ENCODE assay signal across 1 cellular context in the genomic region with DNA sequence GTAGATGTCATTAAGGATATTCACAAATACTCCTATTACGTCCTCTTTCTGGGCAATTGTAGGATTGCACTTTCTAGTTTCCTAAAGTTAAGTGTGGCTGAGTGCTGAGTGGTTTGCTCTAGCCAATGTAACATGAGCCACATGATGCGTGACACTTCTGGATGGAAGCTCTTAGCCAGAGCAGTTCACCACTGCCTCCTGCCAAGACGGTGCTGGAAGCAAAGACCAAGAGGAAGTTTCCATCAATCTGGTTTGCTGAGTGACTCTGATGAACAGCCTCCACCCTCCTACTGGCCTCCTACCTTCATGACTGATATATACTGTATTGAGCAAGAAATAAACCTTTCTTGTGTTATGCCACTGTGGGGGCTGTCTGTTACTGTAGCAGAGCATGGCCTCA.
TF ChIP-seq lines count a peak whose summit lies in the region.

No MANE protein-coding gene starts in this region.

TF ChIP-seq in IMR-90, 13 proteins besides CTCF, POLR2A, EP300 and RAD21:
- TF ChIP-seq CHD1 (IDR thresholded peaks at IDR 0.05; ENCODE audit: low read depth, low read length) (no peak), NFE2L2 (IDR thresholded peaks at IDR 0.05; ENCODE audit: low read depth, low read length) (no peak), RFX5 (IDR thresholded peaks at IDR 0.05; ENCODE audit: low read depth, low read length) (no peak)
- TF ChIP-seq, protein P1, sequence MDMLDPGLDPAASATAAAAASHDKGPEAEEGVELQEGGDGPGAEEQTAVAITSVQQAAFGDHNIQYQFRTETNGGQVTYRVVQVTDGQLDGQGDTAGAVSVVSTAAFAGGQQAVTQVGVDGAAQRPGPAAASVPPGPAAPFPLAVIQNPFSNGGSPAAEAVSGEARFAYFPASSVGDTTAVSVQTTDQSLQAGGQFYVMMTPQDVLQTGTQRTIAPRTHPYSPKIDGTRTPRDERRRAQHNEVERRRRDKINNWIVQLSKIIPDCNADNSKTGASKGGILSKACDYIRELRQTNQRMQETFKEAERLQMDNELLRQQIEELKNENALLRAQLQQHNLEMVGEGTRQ (IDR thresholded peaks at IDR 0.05; ENCODE audit: low read depth, low read length) = 0 out of 2 replicates have a peak, but pooled peaks have one; percentile 20
TF ChIP-seq in IMR-90: peak in this region for 1.
